In the genomic region with DNA sequence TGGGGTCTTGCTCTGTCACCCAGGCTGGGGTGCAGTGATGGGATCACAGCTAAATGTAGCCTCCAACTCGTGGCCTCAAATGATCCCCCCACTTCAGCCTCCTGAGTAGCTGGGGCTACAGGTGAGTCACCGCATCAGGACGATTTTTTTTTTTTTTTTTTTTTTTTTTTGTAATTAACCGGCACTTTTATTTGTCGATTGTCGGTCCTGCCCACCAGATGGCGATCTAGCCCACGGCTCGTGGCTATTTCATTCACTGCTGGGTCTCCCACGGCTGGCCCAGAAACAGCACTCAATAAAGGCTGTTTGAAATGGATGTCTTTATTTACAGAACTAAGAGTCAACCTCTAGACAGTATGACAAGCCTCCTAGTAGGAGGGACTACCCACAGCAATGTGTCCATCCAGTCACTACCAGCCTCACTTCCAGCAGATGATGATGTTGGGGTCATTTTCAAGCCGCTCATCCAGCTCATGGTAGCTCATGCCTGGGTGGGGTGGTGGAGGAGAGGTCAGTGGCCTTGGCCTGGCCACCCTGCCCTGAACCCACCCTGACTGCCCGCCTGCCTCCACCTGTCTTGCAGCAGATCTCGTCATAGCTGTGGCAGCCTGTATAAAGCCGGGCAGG, we compare ENCODE assay signal across 1 cellular context.
TF ChIP-seq lines count a peak whose summit lies in the region.

No MANE protein-coding gene starts in this region.

TF ChIP-seq in GM12878, 131 proteins besides CTCF, POLR2A, EP300 and RAD21:
- TF ChIP-seq MTA2 (IDR thresholded peaks at IDR 0.05; ENCODE audit: low read depth) = no peak
- no peak for TF ChIP-seq RELA (IDR thresholded peaks at IDR 0.05; ENCODE audit: borderline replicate concordance, partially characterized antibody)
- TF ChIP-seq, protein P1, sequence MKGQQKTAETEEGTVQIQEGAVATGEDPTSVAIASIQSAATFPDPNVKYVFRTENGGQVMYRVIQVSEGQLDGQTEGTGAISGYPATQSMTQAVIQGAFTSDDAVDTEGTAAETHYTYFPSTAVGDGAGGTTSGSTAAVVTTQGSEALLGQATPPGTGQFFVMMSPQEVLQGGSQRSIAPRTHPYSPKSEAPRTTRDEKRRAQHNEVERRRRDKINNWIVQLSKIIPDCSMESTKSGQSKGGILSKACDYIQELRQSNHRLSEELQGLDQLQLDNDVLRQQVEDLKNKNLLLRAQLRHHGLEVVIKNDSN (IDR thresholded peaks at IDR 0.05; ENCODE audit: borderline replicate concordance, extremely low read length, insufficient read depth, low read depth, low read length) = no peak
- no peak for TF ChIP-seq SREBF1 (IDR thresholded peaks at IDR 0.05; ENCODE audit: low read length)
- no peak for TF ChIP-seq NR2C2 (IDR thresholded peaks at IDR 0.05; ENCODE audit: borderline replicate concordance, control insufficient read depth, insufficient read length, low read depth)
- no peak for TF ChIP-seq CHD1 (IDR thresholded peaks at IDR 0.05; ENCODE audit: low read depth, low read length)
- TF ChIP-seq NR2C1 (IDR thresholded peaks at IDR 0.05) = no peak
- TF ChIP-seq SMC3 (IDR thresholded peaks at IDR 0.05; ENCODE audit: borderline replicate concordance, low read length) = peak; percentile 44; the same call in 1 of the 2 replicates
- no peak for TF ChIP-seq SREBF2 (IDR thresholded peaks at IDR 0.05; ENCODE audit: low read length)
- no peak for TF ChIP-seq NFXL1 (IDR thresholded peaks at IDR 0.05; ENCODE audit: borderline replicate concordance)
- TF ChIP-seq, protein P2, sequence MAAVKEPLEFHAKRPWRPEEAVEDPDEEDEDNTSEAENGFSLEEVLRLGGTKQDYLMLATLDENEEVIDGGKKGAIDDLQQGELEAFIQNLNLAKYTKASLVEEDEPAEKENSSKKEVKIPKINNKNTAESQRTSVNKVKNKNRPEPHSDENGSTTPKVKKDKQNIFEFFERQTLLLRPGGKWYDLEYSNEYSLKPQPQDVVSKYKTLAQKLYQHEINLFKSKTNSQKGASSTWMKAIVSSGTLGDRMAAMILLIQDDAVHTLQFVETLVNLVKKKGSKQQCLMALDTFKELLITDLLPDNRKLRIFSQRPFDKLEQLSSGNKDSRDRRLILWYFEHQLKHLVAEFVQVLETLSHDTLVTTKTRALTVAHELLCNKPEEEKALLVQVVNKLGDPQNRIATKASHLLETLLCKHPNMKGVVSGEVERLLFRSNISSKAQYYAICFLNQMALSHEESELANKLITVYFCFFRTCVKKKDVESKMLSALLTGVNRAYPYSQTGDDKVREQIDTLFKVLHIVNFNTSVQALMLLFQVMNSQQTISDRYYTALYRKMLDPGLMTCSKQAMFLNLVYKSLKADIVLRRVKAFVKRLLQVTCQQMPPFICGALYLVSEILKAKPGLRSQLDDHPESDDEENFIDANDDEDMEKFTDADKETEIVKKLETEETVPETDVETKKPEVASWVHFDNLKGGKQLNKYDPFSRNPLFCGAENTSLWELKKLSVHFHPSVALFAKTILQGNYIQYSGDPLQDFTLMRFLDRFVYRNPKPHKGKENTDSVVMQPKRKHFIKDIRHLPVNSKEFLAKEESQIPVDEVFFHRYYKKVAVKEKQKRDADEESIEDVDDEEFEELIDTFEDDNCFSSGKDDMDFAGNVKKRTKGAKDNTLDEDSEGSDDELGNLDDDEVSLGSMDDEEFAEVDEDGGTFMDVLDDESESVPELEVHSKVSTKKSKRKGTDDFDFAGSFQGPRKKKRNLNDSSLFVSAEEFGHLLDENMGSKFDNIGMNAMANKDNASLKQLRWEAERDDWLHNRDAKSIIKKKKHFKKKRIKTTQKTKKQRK (IDR thresholded peaks at IDR 0.05; ENCODE audit: low read depth, low read length) = no peak
- TF ChIP-seq ZNF384 (IDR thresholded peaks at IDR 0.05; ENCODE audit: borderline replicate concordance, low read depth, low read length) = peak; percentile 98
- TF ChIP-seq RUNX3 (IDR thresholded peaks at IDR 0.05; ENCODE audit: low read length) = 0 out of 2 replicates have a peak, but pooled peaks have one; percentile 14
- TF ChIP-seq, protein P3, sequence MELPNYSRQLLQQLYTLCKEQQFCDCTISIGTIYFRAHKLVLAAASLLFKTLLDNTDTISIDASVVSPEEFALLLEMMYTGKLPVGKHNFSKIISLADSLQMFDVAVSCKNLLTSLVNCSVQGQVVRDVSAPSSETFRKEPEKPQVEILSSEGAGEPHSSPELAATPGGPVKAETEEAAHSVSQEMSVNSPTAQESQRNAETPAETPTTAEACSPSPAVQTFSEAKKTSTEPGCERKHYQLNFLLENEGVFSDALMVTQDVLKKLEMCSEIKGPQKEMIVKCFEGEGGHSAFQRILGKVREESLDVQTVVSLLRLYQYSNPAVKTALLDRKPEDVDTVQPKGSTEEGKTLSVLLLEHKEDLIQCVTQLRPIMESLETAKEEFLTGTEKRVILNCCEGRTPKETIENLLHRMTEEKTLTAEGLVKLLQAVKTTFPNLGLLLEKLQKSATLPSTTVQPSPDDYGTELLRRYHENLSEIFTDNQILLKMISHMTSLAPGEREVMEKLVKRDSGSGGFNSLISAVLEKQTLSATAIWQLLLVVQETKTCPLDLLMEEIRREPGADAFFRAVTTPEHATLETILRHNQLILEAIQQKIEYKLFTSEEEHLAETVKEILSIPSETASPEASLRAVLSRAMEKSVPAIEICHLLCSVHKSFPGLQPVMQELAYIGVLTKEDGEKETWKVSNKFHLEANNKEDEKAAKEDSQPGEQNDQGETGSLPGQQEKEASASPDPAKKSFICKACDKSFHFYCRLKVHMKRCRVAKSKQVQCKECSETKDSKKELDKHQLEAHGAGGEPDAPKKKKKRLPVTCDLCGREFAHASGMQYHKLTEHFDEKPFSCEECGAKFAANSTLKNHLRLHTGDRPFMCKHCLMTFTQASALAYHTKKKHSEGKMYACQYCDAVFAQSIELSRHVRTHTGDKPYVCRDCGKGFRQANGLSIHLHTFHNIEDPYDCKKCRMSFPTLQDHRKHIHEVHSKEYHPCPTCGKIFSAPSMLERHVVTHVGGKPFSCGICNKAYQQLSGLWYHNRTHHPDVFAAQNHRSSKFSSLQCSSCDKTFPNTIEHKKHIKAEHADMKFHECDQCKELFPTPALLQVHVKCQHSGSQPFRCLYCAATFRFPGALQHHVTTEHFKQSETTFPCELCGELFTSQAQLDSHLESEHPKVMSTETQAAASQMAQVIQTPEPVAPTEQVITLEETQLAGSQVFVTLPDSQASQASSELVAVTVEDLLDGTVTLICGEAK (IDR thresholded peaks at IDR 0.05; ENCODE audit: borderline replicate concordance) = peak; percentile 67
- no peak for TF ChIP-seq SMAD1 (IDR thresholded peaks at IDR 0.05; ENCODE audit: low read depth, partially characterized antibody)
- no peak for TF ChIP-seq ASH2L (IDR thresholded peaks at IDR 0.05; ENCODE audit: borderline replicate concordance, low read depth)
